ENCODE assay signal across 8 cellular contexts in the genomic region with DNA sequence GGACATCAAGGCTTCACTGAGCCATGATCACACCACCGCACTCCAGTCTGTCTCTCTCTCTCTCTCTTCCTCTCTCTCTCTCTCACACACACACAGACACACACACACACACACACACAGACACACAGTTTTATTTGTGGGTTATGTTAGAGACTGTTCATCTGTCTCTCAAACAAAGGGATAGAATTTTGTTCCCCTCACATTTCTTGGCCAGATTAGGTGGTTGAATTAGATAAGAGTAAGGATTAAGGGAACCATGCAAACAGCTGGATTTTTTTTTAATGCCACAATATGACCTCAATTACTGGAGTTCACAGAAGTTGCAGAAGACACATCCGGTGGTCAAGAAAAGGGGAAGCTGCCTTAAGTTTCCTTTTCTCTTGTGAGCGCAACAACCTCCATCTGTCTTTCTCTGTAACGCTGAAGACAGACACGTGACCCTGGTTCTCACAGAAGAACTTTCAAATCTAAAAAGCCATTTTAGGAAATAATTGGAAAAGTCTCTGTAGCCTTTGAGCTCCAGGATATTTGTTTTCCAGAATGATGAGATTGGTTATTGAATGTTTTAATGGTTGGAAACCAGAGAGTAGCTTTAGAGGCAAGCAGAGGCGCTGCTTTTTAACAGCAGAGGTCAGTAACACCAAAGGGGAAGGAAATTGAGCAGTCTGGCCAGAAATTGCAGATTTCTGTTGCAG. TPM values are rescaled to one million over a fixed set of nuclear protein-coding genes. Genes with fewer than 3 reads are reported as not detected.
DNase-seq lines count a peak whose midpoint lies in the region; ATAC-seq and TF ChIP-seq lines count a peak whose summit lies in the region.

No MANE protein-coding gene starts in this region.

- intact Hi-C loops in colonic mucosa (cut with DNase I): loop anchor here (5.0 to 10.0 kb wide), 3 partner anchors 222 to 415 kb away; a partner anchor contains a TSS

- peak overlapping the region; percentile 63 to 85 (median 74) for H3K9ac ChIP-seq in BLaER1 treated with 17β-estradiol and CSF1 and Interleukin-3, amounts not matched to agents 10 nM and 100 nM
- H3K9ac ChIP-seq in colonic mucosa (ENCODE audit: low read depth in 2 of 2, low read length in 2 of 2): no peak overlapping the region

- peak overlapping the region in 8 of 10 experiments; percentile 1 to 54 (median 27); a peak in 11 of 20 replicates for H3K4me3 ChIP-seq in BLaER1 treated with 17β-estradiol and CSF1 and Interleukin-3, amounts not matched to agents 10 nM and 100 nM
- H3K4me3 ChIP-seq in colonic mucosa: no peak overlapping the region

- H3K4me1 ChIP-seq in BLaER1 treated with 17β-estradiol and CSF1 and Interleukin-3, amounts not matched to agents 10 nM and 100 nM: peaks cover 18 to 64% (median 44%) of the 10 kb centered on the region in 10 experiments
- H3K4me1 ChIP-seq in colonic mucosa: no peaks in the 10 kb centered on the region

- no peaks in the 10 kb centered on the region for H4K20me1 ChIP-seq in BLaER1 treated with 17β-estradiol and CSF1 and Interleukin-3, amounts not matched to agents 10 nM and 100 nM

- H3K27ac ChIP-seq in BLaER1 treated with 17β-estradiol and CSF1 and Interleukin-3, amounts not matched to agents 10 nM and 100 nM: peak overlapping the region; percentile 67 to 95 (median 87)
- H3K27ac ChIP-seq in colonic mucosa: no peak overlapping the region

- H3K4me2 ChIP-seq in BLaER1 treated with 17β-estradiol and CSF1 and Interleukin-3, amounts not matched to agents 10 nM and 100 nM: peak overlapping the region; percentile 71 to 97 (median 85)

- peak; percentile 60 for DNase-seq in NCI-H748 (lab: John Stamatoyannopoulos, UW; ENCODE audit: unreplicated experiment)
- DNase-seq in colonic mucosa: peak; percentile 61
- peak; percentile 68 for DNase-seq in midbrain (lab: John Stamatoyannopoulos, UW)
- no peak for DNase-seq in NCI-H2171 treated with DMSO at 0.1 percent for 48 hours (lab: John Stamatoyannopoulos, UW)
- DNase-seq in activated gamma-delta T cell treated with Interleukin-2 at 50 U/mL for 16 hours: no peak

- H3K27me3 ChIP-seq in BLaER1 treated with 17β-estradiol and CSF1 and Interleukin-3, amounts not matched to agents 10 nM and 100 nM: no peaks in the 10 kb centered on the region
- H3K27me3 ChIP-seq in colonic mucosa: no peaks in the 10 kb centered on the region

- TF ChIP-seq CTCF in colonic mucosa (IDR thresholded peaks at IDR 0.05): peak; percentile 61

- ATAC-seq in GM18502 (IDR thresholded peaks at IDR 0.05; ENCODE audit: poor library complexity, unreplicated experiment) (peak; percentile 93), HG02763 (IDR thresholded peaks at IDR 0.05; ENCODE audit: unreplicated experiment) (peak; percentile 91)

- H3K9me3 ChIP-seq in BLaER1 treated with 17β-estradiol and CSF1 and Interleukin-3, amounts not matched to agents 10 nM and 100 nM (replicated peaks in 1 of 11): no peaks in the 10 kb centered on the region
- no peaks in the 10 kb centered on the region for H3K9me3 ChIP-seq in colonic mucosa

- H3K36me3 ChIP-seq in BLaER1 treated with 17β-estradiol and CSF1 and Interleukin-3, amounts not matched to agents 10 nM and 100 nM: no peaks in the 10 kb centered on the region
- no peaks in the 10 kb centered on the region for H3K36me3 ChIP-seq in colonic mucosa

RNA-seq across cellular contexts. Expression of a gene that starts 33.0 kb away (rescaled TPM):
- total RNA-seq in colonic mucosa: 10 to 100 TPM in 1 of 2 donors, under 1 TPM in 1; 0.11 to 13.2 TPM

Comparison
In these comparisons a context has a peak if more than half of its experiments do, and no peak if none do; other contexts are left out.
1. H3K9ac ChIP-seq: peak in BLaER1 treated with 17β-estradiol and CSF1 and Interleukin-3, amounts not matched to agents 10 nM and 100 nM (11 of 11); none in colonic mucosa (0 of 2).
2. DNase-seq: peak in NCI-H748 (single experiment), colonic mucosa (single experiment) and midbrain (single experiment); none in NCI-H2171 treated with DMSO at 0.1 percent for 48 hours (single experiment) and activated gamma-delta T cell treated with Interleukin-2 at 50 U/mL for 16 hours (single experiment).